8 cellular contexts compared by ENCODE assay signal in genomic region chr16:75267631-75268264, GRCh38. TPM values are rescaled to one million over a fixed set of nuclear protein-coding genes. Genes with fewer than 3 reads are reported as not detected.
DNase-seq lines count a peak whose midpoint lies in the region; ATAC-seq and TF ChIP-seq lines count a peak whose summit lies in the region.

No MANE protein-coding gene starts in this region.

- DNase-seq in NCI-H774 (lab: John Stamatoyannopoulos, UW), result peak; percentile 29
- no peak for DNase-seq in esophagus squamous epithelium (lab: John Stamatoyannopoulos, UW)
- peak; percentile 77 for DNase-seq in renal cortical epithelial cell (ENCODE audit: low read depth)
- DNase-seq in KG1 (lab: John Stamatoyannopoulos, UW), result no peak
- no peak for DNase-seq in Kasumi-1 (lab: John Stamatoyannopoulos, UW)

- TF ChIP-seq POLR2A in esophagus squamous epithelium (IDR thresholded peaks at IDR 0.05), result peak in 1 of 4 donors; percentile 35

- peaks cover 0 to 31% (median 0%) of the 10 kb centered on the region in 4 donors for H3K27me3 ChIP-seq in esophagus squamous epithelium

- POLR2A ChIA-PET in HEK293 (lab: Yijun Ruan, JAX), result interaction anchor here (1.1 to 1.3 kb wide), 2 partner anchors 13 to 37 kb away, joined by 5 to 7 read pairs; no protein-coding TSS in a partner anchor

- no peak for TF ChIP-seq CTCF in HEK293 (tag by site-specific recombination; IDR thresholded peaks at IDR 0.05)
- TF ChIP-seq CTCF in esophagus squamous epithelium (IDR thresholded peaks at IDR 0.05), result no peak

- H3K9me3 ChIP-seq in HEK293 (ENCODE audit: control insufficient read depth, insufficient read depth, low read depth, low read length), result no peaks in the 10 kb centered on the region
- H3K9me3 ChIP-seq in esophagus squamous epithelium, result no peaks in the 10 kb centered on the region

- CTCF ChIA-PET in HEK293 (lab: Yijun Ruan, JAX), result interaction anchor here (1.1 kb wide), 1 partner anchor 16 kb away, joined by 3 read pairs; no protein-coding TSS in a partner anchor

- 55 to 67% methylated on average over 1 to 4 of the region's 10 CpGs for WGBS in esophagus squamous epithelium, 2 donors

- H3K27ac ChIP-seq in HEK293 (ENCODE audit: extremely low read depth, low read depth, low read length) (no peak overlapping the region), esophagus squamous epithelium (peak overlapping the region; percentile 40 to 58 (median 48))

- no peak for ATAC-seq in HG03378 (IDR thresholded peaks at IDR 0.05; ENCODE audit: unreplicated experiment)
- ATAC-seq in HG02884 (IDR thresholded peaks at IDR 0.05; ENCODE audit: unreplicated experiment), result no peak

- H3K4me3 ChIP-seq in HEK293 (ENCODE audit: low read depth, low read length) (no peak overlapping the region), esophagus squamous epithelium (no peak overlapping the region)

- H3K36me3 ChIP-seq in HEK293 (ENCODE audit: control insufficient read depth in 2 of 2, insufficient read depth in 1 of 2, low read length in 2 of 2) (peaks cover 0 to 16% of the 10 kb centered on the region in 2 experiments; a peak in 1 of 3 replicates), esophagus squamous epithelium (no peaks in the 10 kb centered on the region)

- peaks cover 5% of the 10 kb centered on the region; the same call in 1 of the 2 replicates for H3K4me1 ChIP-seq in HEK293 (ENCODE audit: control insufficient read depth, insufficient read depth, low read length)
- H3K4me1 ChIP-seq in esophagus squamous epithelium, result peaks cover 25 to 64% (median 43%) of the 10 kb centered on the region in 3 donors

- intact Hi-C loops in esophagus squamous epithelium (cut with DNase I), result no loop called here

TF ChIP-seq in HEK293, 187 proteins besides CTCF, POLR2A, EP300 and RAD21 (continues in another document):
- TF ChIP-seq ZNF449 (tag by site-specific recombination; IDR thresholded peaks at IDR 0.05), result peak; percentile 81
- no peak for TF ChIP-seq ZNF175 (tag by site-specific recombination; IDR thresholded peaks at IDR 0.05)
- TF ChIP-seq ZNF791 (tag by site-specific recombination; IDR thresholded peaks at IDR 0.05), result no peak
- no peak for TF ChIP-seq ZBTB1 (tag by site-specific recombination; IDR thresholded peaks at IDR 0.05)
- no peak for TF ChIP-seq GLI4 (tag by site-specific recombination; IDR thresholded peaks at IDR 0.05)
- TF ChIP-seq PATZ1 (tag by site-specific recombination; IDR thresholded peaks at IDR 0.05), result no peak; the same call in 1 of the 2 replicates
- no peak for TF ChIP-seq KLF8 (tag by site-specific recombination; IDR thresholded peaks at IDR 0.05)
- no peak for TF ChIP-seq ZNF433 (tag by site-specific recombination; IDR thresholded peaks at IDR 0.05; ENCODE audit: low read depth)
- TF ChIP-seq ZNF777 (tag by site-specific recombination; IDR thresholded peaks at IDR 0.05; ENCODE audit: borderline replicate concordance), result no peak
- TF ChIP-seq ZNF660 (tag by site-specific recombination; IDR thresholded peaks at IDR 0.05), result no peak
- no peak for TF ChIP-seq ZNF776 (tag by site-specific recombination; IDR thresholded peaks at IDR 0.05; ENCODE audit: borderline replicate concordance)
- no peak for TF ChIP-seq ZNF398 (tag by site-specific recombination; IDR thresholded peaks at IDR 0.05)
- TF ChIP-seq ZNF341 (tag by site-specific recombination; IDR thresholded peaks at IDR 0.05; ENCODE audit: low read depth), result peak; percentile 65; the same call in 1 of the 2 replicates
- TF ChIP-seq, protein P1, sequence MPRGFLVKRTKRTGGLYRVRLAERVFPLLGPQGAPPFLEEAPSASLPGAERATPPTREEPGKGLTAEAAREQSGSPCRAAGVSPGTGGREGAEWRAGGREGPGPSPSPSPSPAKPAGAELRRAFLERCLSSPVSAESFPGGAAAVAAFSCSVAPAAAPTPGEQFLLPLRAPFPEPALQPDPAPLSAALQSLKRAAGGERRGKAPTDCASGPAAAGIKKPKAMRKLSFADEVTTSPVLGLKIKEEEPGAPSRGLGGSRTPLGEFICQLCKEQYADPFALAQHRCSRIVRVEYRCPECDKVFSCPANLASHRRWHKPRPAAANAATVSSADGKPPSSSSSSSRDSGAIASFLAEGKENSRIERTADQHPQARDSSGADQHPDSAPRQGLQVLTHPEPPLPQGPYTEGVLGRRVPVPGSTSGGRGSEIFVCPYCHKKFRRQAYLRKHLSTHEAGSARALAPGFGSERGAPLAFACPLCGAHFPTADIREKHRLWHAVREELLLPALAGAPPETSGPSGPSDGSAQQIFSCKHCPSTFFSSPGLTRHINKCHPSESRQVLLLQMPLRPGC (tag by site-specific recombination; IDR thresholded peaks at IDR 0.05), result no peak
- TF ChIP-seq OSR2 (tag by site-specific recombination; IDR thresholded peaks at IDR 0.05), result no peak
- no peak for TF ChIP-seq ZNF549 (tag by site-specific recombination; IDR thresholded peaks at IDR 0.05)
- peak; percentile 25; the same call in 1 of the 2 replicates for TF ChIP-seq ZNF600 (tag by site-specific recombination; IDR thresholded peaks at IDR 0.05)
- TF ChIP-seq EGR2 (tag by site-specific recombination; IDR thresholded peaks at IDR 0.05; ENCODE audit: low read depth), result no peak
- no peak for TF ChIP-seq ZNF302 (tag by site-specific recombination; IDR thresholded peaks at IDR 0.05; ENCODE audit: low read depth)
- TF ChIP-seq ZNF404 (tag by site-specific recombination; IDR thresholded peaks at IDR 0.05), result no peak
- no peak for TF ChIP-seq ZFP3 (tag by site-specific recombination; IDR thresholded peaks at IDR 0.05; ENCODE audit: low read depth)
- no peak for TF ChIP-seq ZBTB7A (tag by site-specific recombination; IDR thresholded peaks at IDR 0.05; ENCODE audit: low read depth)
- no peak for TF ChIP-seq ZNF629 (tag by site-specific recombination; IDR thresholded peaks at IDR 0.05)
- no peak for TF ChIP-seq ZNF621 (tag by site-specific recombination; IDR thresholded peaks at IDR 0.05)
- no peak for TF ChIP-seq ZNF654 (tag by site-specific recombination; IDR thresholded peaks at IDR 0.05; ENCODE audit: low read depth)
- peak; percentile 96 for TF ChIP-seq ZNF335 (tag by site-specific recombination; conservative IDR thresholded peaks at IDR 0.05)
- no peak for TF ChIP-seq ZNF121 (tag by site-specific recombination; IDR thresholded peaks at IDR 0.05)
- TF ChIP-seq ZBTB17 (tag by site-specific recombination; IDR thresholded peaks at IDR 0.05), result 0 out of 2 replicates have a peak, but pooled peaks have one; percentile 15
- no peak for TF ChIP-seq ZNF76 (tag by site-specific recombination; IDR thresholded peaks at IDR 0.05; ENCODE audit: borderline replicate concordance, low read depth)
- TF ChIP-seq KLF1 (tag by site-specific recombination; IDR thresholded peaks at IDR 0.05), result peak; percentile 69
- no peak for TF ChIP-seq PRDM1 (tag by site-specific recombination; IDR thresholded peaks at IDR 0.05)
- TF ChIP-seq ZNF701 (tag by site-specific recombination; IDR thresholded peaks at IDR 0.05), result no peak
- no peak for TF ChIP-seq ZNF623 (tag by site-specific recombination; IDR thresholded peaks at IDR 0.05)
- TF ChIP-seq SCRT2 (tag by site-specific recombination; IDR thresholded peaks at IDR 0.05), result peak; percentile 83
- no peak for TF ChIP-seq BCL11A (tag by site-specific recombination; IDR thresholded peaks at IDR 0.05; ENCODE audit: low read depth)

RNA-seq across cellular contexts. Expression of gene BCAR1, which starts 16.3 kb away (rescaled TPM):
- total RNA-seq in esophagus squamous epithelium (10 to 100 TPM; 26.8 to 51.9 (median 32.1) TPM), renal cortical epithelial cell (48.6 and 116 TPM in 2 replicates)

RNA-seq across cellular contexts. Expression of gene CTRB1, which starts 49.0 kb away (rescaled TPM):
- total RNA-seq in esophagus squamous epithelium (not detected), renal cortical epithelial cell (not detected in 2 replicates)

Comparison
In these comparisons a context has a peak if more than half of its experiments do, and no peak if none do; other contexts are left out.
1. DNase-seq: peak in NCI-H774 (single experiment) and renal cortical epithelial cell (single experiment); none in esophagus squamous epithelium (single experiment), KG1 (single experiment) and Kasumi-1 (0 of 2).